Comparison of ENCODE assay signal across 30 cellular contexts in genomic region chr3:111545349-111545748, GRCh38. TPM values are rescaled to one million over a fixed set of nuclear protein-coding genes. Genes with fewer than 3 reads are reported as not detected.
DNase-seq lines count a peak whose midpoint lies in the region; ATAC-seq, FAIRE-seq and TF ChIP-seq lines count a peak whose summit lies in the region.
"Had no signal": no experiment of that assay in that cellular context is flagged by ENCODE, and none has a peak within 500 bp of the region (broad histone marks: within the 10 kb centered on the region; RNA-seq: fewer than 3 reads in every experiment).

No MANE protein-coding gene starts in this region.

- no peak overlapping the region for H3K9ac ChIP-seq in BLaER1 treated with 17β-estradiol and CSF1 and Interleukin-3, amounts not matched to agents 10 nM and 100 nM
- H3K9ac ChIP-seq in Loucy (ENCODE audit: low read depth, low read length, poor library complexity, severe bottlenecking) (peak overlapping the region; percentile 82), K562 (ENCODE audit: insufficient read depth in 1 of 2, low read depth in 2 of 2, low read length in 2 of 2) (no peak overlapping the region)

- WGBS in K562 (ENCODE audit: insufficient coverage, low coverage, missing lambda C conversion rate), result 0% methylated on average over 2 of the region's 2 CpGs

- no peak for TF ChIP-seq POLR2A in K562 (conservative IDR thresholded peaks at IDR 0.05)

- BruUV-seq in K562 (replicated peaks; lab: Mats Ljungman, UMichigan), result no TSS peak

- no peaks in the 10 kb centered on the region for H3K9me3 ChIP-seq in BLaER1 treated with 17β-estradiol and CSF1 and Interleukin-3, amounts not matched to agents 10 nM and 100 nM (replicated peaks in 1 of 11)
- H3K9me3 ChIP-seq in Loucy (ENCODE audit: insufficient read depth, low read depth, low read length), result no peaks in the 10 kb centered on the region
- H3K9me3 ChIP-seq in K562 (replicated peaks; ENCODE audit: control insufficient read depth, insufficient read depth, low read depth, low read length), result no peaks in the 10 kb centered on the region
- H3K9me3 ChIP-seq: A549, colonic mucosa, tibial artery had no signal

- DNase-seq in activated CD4-positive, alpha-beta T cell treated with anti-CD3 and anti-CD28 coated beads, Interleukin-2, amount 10 ng/mL, durations not matched to agents 24 days and 14 days, result peak; percentile 58
- no peak for DNase-seq in activated CD4-positive, alpha-beta T cell treated with anti-CD3 and anti-CD28 coated beads, Interleukin-2, amount 50 U/mL, for 1 hour
- no peak for DNase-seq in K562 (ENCODE audit: extremely low read depth in 1 of 4, low spot score in 3 of 4)
- DNase-seq in foreskin melanocyte, result no peak
- DNase-seq in stimulated activated CD4-positive, alpha-beta T cell treated with anti-CD3 and anti-CD28 coated beads, Interleukin-15, amount 100 ng/mL, for 24 hours, result no peak
- no peak for DNase-seq in NCI-H146 treated with DMSO at 0.1 percent for 48 hours (lab: John Stamatoyannopoulos, UW; ENCODE audit: unreplicated experiment)
- DNase-seq: activated CD4-positive, alpha-beta T cell treated with anti-CD3 and anti-CD28 coated beads for 1 hour; activated CD8-positive, alpha-beta memory T cell treated with anti-CD3 and anti-CD28 coated beads, Interleukin-2, amount 50 U/mL, for 48 hours; activated gamma-delta T cell; AML-193; anterior cingulate cortex; Calu3; colonic mucosa; effector CD8-positive, alpha-beta T cell; erythroblast; head of caudate nucleus; NCI-H1092 treated with DMSO at 0.1 percent for 48 hours; NCI-H2029 treated with DMSO at 0.1 percent for 48 hours; NCI-H748 treated with DMSO at 0.1 percent for 48 hours; tibial artery had no signal

- no peaks in the 10 kb centered on the region for H3K9me1 ChIP-seq in K562 (ENCODE audit: control insufficient read depth, insufficient read depth, low read length)

- FAIRE-seq in K562 (lab: Jason Lieb, UNC), result no peak
- FAIRE-seq: A549 had no signal

- H3K4me1 Mint-ChIP-seq in activated CD4-positive, alpha-beta T cell treated with anti-CD3 and anti-CD28 coated beads, Interleukin-2, amount 10 ng/mL, durations not matched to agents 24 days and 14 days, result peaks cover 65% of the 10 kb centered on the region

- POLR2A ChIA-PET in K562 (lab: Yijun Ruan, JAX), result no interaction called here

- H3K9me2 ChIP-seq in Loucy (replicated peaks; ENCODE audit: low read depth, low read length), result no peaks in the 10 kb centered on the region

- H3K4me3 ChIP-seq in BLaER1 treated with 17β-estradiol and CSF1 and Interleukin-3, amounts not matched to agents 10 nM and 100 nM, result no peak overlapping the region
- H3K4me3 ChIP-seq in Loucy (ENCODE audit: low read length, poor library complexity, severe bottlenecking) (peak overlapping the region; percentile 77), K562 (no peak overlapping the region)
- H3K4me3 ChIP-seq: A549, cardiac muscle cell, colonic mucosa, tibial artery had no signal

- H3F3A ChIP-seq in Loucy (ENCODE audit: low read depth), result peaks cover 6% of the 10 kb centered on the region; the same call in 1 of the 2 replicates

- H3K4me2 ChIP-seq in BLaER1 treated with 17β-estradiol and CSF1 and Interleukin-3, amounts not matched to agents 10 nM and 100 nM, result peak overlapping the region in 10 of 11 experiments; percentile 4 to 96 (median 86); a peak in 20 of 22 replicates
- H3K4me2 ChIP-seq in Loucy (ENCODE audit: low read depth, low read length, poor library complexity, severe bottlenecking) (peak overlapping the region; percentile 92), K562 (ENCODE audit: insufficient read depth, low read length) (no peak overlapping the region; the same call in 1 of the 2 replicates)
- H3K4me2 ChIP-seq: A549 had no signal

- ATAC-seq in K562, result no peak
- ATAC-seq: A549; HCT116; natural killer cell treated with Interleukin-12 subunit alpha and Interleukin-12 subunit beta and Interleukin-15 and Interleukin-18, amount 100 ng/mL, for 72 hours had no signal

- CTCF ChIA-PET in K562 (lab: Yijun Ruan, JAX; ENCODE audit: low intra/inter-chr PET ratio), result no interaction called here

- peaks cover 74 to 100% (median 88%) of the 10 kb centered on the region in 10 experiments for H3K4me1 ChIP-seq in BLaER1 treated with 17β-estradiol and CSF1 and Interleukin-3, amounts not matched to agents 10 nM and 100 nM
- H3K4me1 ChIP-seq in Loucy (ENCODE audit: insufficient read depth, low read length, poor library complexity, severe bottlenecking) (peaks cover 87% of the 10 kb centered on the region), K562 (replicated peaks in 1 of 2; ENCODE audit: control insufficient read depth in 2 of 2, insufficient read depth in 2 of 2, low read length in 2 of 2) (no peaks in the 10 kb centered on the region)
- H3K4me1 ChIP-seq: colonic mucosa, tibial artery had no signal

- peaks cover 73% of the 10 kb centered on the region for H3K79me2 ChIP-seq in Loucy (ENCODE audit: insufficient read depth, low read length)
- no peaks in the 10 kb centered on the region for H3K79me2 ChIP-seq in K562 (ENCODE audit: control insufficient read depth, insufficient read depth, low read length)

- TF ChIP-seq EP300 in K562 (IDR thresholded peaks at IDR 0.05; ENCODE audit: low read length), result no peak

- H3K27me3 ChIP-seq in BLaER1 treated with 17β-estradiol and CSF1 and Interleukin-3, amounts not matched to agents 10 nM and 100 nM, result no peaks in the 10 kb centered on the region
- H3K27me3 ChIP-seq in Loucy (ENCODE audit: insufficient read depth, low read length, poor library complexity, severe bottlenecking), result no peaks in the 10 kb centered on the region
- no peaks in the 10 kb centered on the region for H3K27me3 ChIP-seq in K562 (ENCODE audit: control insufficient read depth in 2 of 2, insufficient read depth in 2 of 2, low read length in 2 of 2)
- H3K27me3 ChIP-seq: cardiac muscle cell, colonic mucosa, tibial artery had no signal

- in situ Hi-C loops in K562 (cut with MboI), result no loop called here

- no peak overlapping the region for H2AFZ ChIP-seq in Loucy (ENCODE audit: low read length)
- no peak overlapping the region for H2AFZ ChIP-seq in K562 (ENCODE audit: low read depth, low read length)

- H3K36me3 ChIP-seq in BLaER1 treated with 17β-estradiol and CSF1 and Interleukin-3, amounts not matched to agents 10 nM and 100 nM, result peaks cover 0 to 14% (median 4%) of the 10 kb centered on the region in 11 experiments; a peak in 8 of 22 replicates
- H3K36me3 ChIP-seq in Loucy (ENCODE audit: insufficient read depth, low read length), result no peaks in the 10 kb centered on the region
- H3K36me3 ChIP-seq in K562 (ENCODE audit: control insufficient read depth, insufficient read depth, low read length), result no peaks in the 10 kb centered on the region
- H3K36me3 ChIP-seq: cardiac muscle cell, colonic mucosa, tibial artery had no signal

- H3K4me3 Mint-ChIP-seq in activated CD4-positive, alpha-beta T cell treated with anti-CD3 and anti-CD28 coated beads, Interleukin-2, amount 10 ng/mL, durations not matched to agents 24 days and 14 days, result no peak overlapping the region
- H3K4me3 Mint-ChIP-seq: mesothelial cell of epicardium; natural killer cell treated with Interleukin-12 subunit alpha and Interleukin-12 subunit beta and Interleukin-15 and Interleukin-18, amount 100 ng/mL, for 72 hours had no signal

- TF ChIP-seq RAD21 in K562 (CRISPR knock-in tag; conservative IDR thresholded peaks at IDR 0.05 in 1 of 2, IDR thresholded peaks at IDR 0.05 in 1 of 2), result no peak

- peaks cover 27% of the 10 kb centered on the region for H3K36me3 Mint-ChIP-seq in activated CD4-positive, alpha-beta T cell treated with anti-CD3 and anti-CD28 coated beads, Interleukin-2, amount 10 ng/mL, durations not matched to agents 24 days and 14 days (ENCODE audit: low read depth)
- H3K36me3 Mint-ChIP-seq: mesothelial cell of epicardium had no signal

- no peaks in the 10 kb centered on the region for H3K9me3 Mint-ChIP-seq in activated CD4-positive, alpha-beta T cell treated with anti-CD3 and anti-CD28 coated beads, Interleukin-2, amount 10 ng/mL, durations not matched to agents 24 days and 14 days
- H3K9me3 Mint-ChIP-seq: IgD-negative memory B cell, mesothelial cell of epicardium had no signal

- H3K27me3 Mint-ChIP-seq in activated CD4-positive, alpha-beta T cell treated with anti-CD3 and anti-CD28 coated beads, Interleukin-2, amount 10 ng/mL, durations not matched to agents 24 days and 14 days, result no peaks in the 10 kb centered on the region
- H3K27me3 Mint-ChIP-seq: IgD-negative memory B cell; natural killer cell treated with Interleukin-12 subunit alpha and Interleukin-12 subunit beta and Interleukin-15 and Interleukin-18, amount 100 ng/mL, for 72 hours had no signal

- no peak for TF ChIP-seq CTCF in Loucy (conservative IDR thresholded peaks at IDR 0.05; ENCODE audit: low read length)
- TF ChIP-seq CTCF in K562 (IDR thresholded peaks at IDR 0.05 in 2 of 3, conservative IDR thresholded peaks at IDR 0.05 in 1 of 3; ENCODE audit: insufficient read depth in 2 of 3, low read depth in 1 of 3, low read length in 3 of 3), result no peak

- H3K27ac Mint-ChIP-seq in activated CD4-positive, alpha-beta T cell treated with anti-CD3 and anti-CD28 coated beads, Interleukin-2, amount 10 ng/mL, durations not matched to agents 24 days and 14 days, result no peak overlapping the region
- H3K27ac Mint-ChIP-seq: mesothelial cell of epicardium; natural killer cell treated with Interleukin-12 subunit alpha and Interleukin-12 subunit beta and Interleukin-15 and Interleukin-18, amount 100 ng/mL, for 72 hours had no signal

- no peaks in the 10 kb centered on the region for H4K20me1 ChIP-seq in BLaER1 treated with 17β-estradiol and CSF1 and Interleukin-3, amounts not matched to agents 10 nM and 100 nM
- H4K20me1 ChIP-seq in Loucy (ENCODE audit: insufficient read depth, low read length, poor library complexity, severe bottlenecking) (no peaks in the 10 kb centered on the region), K562 (replicated peaks; ENCODE audit: control insufficient read depth, insufficient read depth, low read length) (no peaks in the 10 kb centered on the region)

- H3K27ac ChIP-seq in BLaER1 treated with 17β-estradiol and CSF1 and Interleukin-3, amounts not matched to agents 10 nM and 100 nM, result peak overlapping the region in 5 of 11 experiments; percentile 15 to 83 (median 76); a peak in 7 of 22 replicates
- peak overlapping the region; percentile 17; the same call in 1 of the 3 replicates for H3K27ac ChIP-seq in K562 (ENCODE audit: extremely low read depth, low read depth, low read length)
- H3K27ac ChIP-seq: A549, cardiac muscle cell, colonic mucosa, tibial artery had no signal

- intact Hi-C loops in activated CD4-positive, alpha-beta T cell treated with anti-CD3 and anti-CD28 coated beads, Interleukin-2, amount 10 ng/mL, durations not matched to agents 24 days and 14 days (cut with micrococcal nuclease), result loop anchor here (5.0 to 10.0 kb wide), 4 partner anchors 432 to 1449 kb away; partner anchors contain the start of genes ABHD10, BTLA, GCSAM and GTPBP8
- intact Hi-C loops in K562 (cut with micrococcal nuclease), result no loop called here

RNA-seq across cellular contexts. Expression of gene CD96, which starts 3.4 kb away (rescaled TPM):
- 50.5 and 60.5 TPM in 2 replicates for total RNA-seq in activated CD4-positive, alpha-beta T cell treated with anti-CD3 and anti-CD28 coated beads, Interleukin-2, amount 10 ng/mL, durations not matched to agents 24 days and 14 days
- 6.3 and 6.9 TPM in 2 replicates for total RNA-seq in K562 (2011; cell fraction: chromatin; rRNA removed; ENCODE audit: low replicate concordance)
- total RNA-seq in K562 (2011; cell fraction: nucleolus; rRNA removed), result 2.8 and 4.1 TPM in 2 replicates
- total RNA-seq in K562 (2011; cell fraction: nucleoplasm; rRNA removed), result 4.9 and 6.7 TPM in 2 replicates
- total RNA-seq in K562 (2014; rRNA removed), result 0.29 and 0.54 TPM in 2 replicates
- 1.2 and 1.5 TPM in 2 replicates for total RNA-seq in K562 (2014; rRNA removed; fragmentation: Illumina TruSeq; extraction: Trizol)
- 0.65 and 1.0 TPM in 2 replicates for total RNA-seq in K562 (2015; rRNA removed; fragmentation: Illumina TruSeq; extraction: Trizol)
- 0.78 and 1.6 TPM in 2 replicates for total RNA-seq in K562 (2021)
- 5.7 and 7.7 TPM in 2 replicates for polyA plus RNA-seq in K562 (2011; rRNA removed)
- 1.6 and 4.6 TPM in 2 replicates for polyA plus RNA-seq in K562 (2011; cell fraction: cytosol; rRNA removed)
- 2.0 and 4.5 TPM in 2 replicates for polyA plus RNA-seq in K562 (2011; cell fraction: nucleus; rRNA removed)
- polyA plus RNA-seq in K562 (2012), result 1.7 and 5.1 TPM in 2 replicates
- polyA plus RNA-seq in K562 (2014; fragmentation: Illumina TruSeq; extraction: Trizol), result 1.2 and 1.5 TPM in 2 replicates
- polyA plus RNA-seq in K562 (2014; fragmentation: Nextera tagmentation; extraction: Ambion mirVana), result 1 to 10 TPM; 2.6 to 3.3 TPM
- 0.32 and 0.50 TPM in 2 replicates for polyA plus RNA-seq in K562 (2014; rRNA removed)
- polyA minus RNA-seq in K562 (2011; rRNA and poly(A)+ RNA removed), result 3.6 and 7.9 TPM in 2 replicates
- 0.38 and 2.2 TPM in 2 replicates for polyA minus RNA-seq in K562 (2011; cell fraction: cytosol; rRNA and poly(A)+ RNA removed)
- polyA minus RNA-seq in K562 (2011; cell fraction: nucleus; rRNA and poly(A)+ RNA removed), result 3.5 and 10.0 TPM in 2 replicates
- total RNA-seq: Calu3, cardiac muscle cell, Daoy, kidney epithelial cell had no signal
- polyA plus RNA-seq: A549, cardiac muscle cell had no signal

RNA-seq across cellular contexts. Expression of gene ZBED2, which starts 49.8 kb away (rescaled TPM):
- total RNA-seq in activated CD4-positive, alpha-beta T cell treated with anti-CD3 and anti-CD28 coated beads, Interleukin-2, amount 10 ng/mL, durations not matched to agents 24 days and 14 days, result 587 and 596 TPM in 2 replicates
- total RNA-seq in K562 (2011; cell fraction: chromatin; rRNA removed; ENCODE audit: low replicate concordance), result not detected in 2 replicates
- not detected in 2 replicates for total RNA-seq in K562 (2011; cell fraction: nucleolus; rRNA removed)
- not detected in 2 replicates for total RNA-seq in K562 (2011; cell fraction: nucleoplasm; rRNA removed)
- total RNA-seq in K562 (2014; rRNA removed) (not detected in 2 replicates), K562 (2014; rRNA removed; fragmentation: Illumina TruSeq; extraction: Trizol) (not detected in 2 replicates), K562 (2015; rRNA removed; fragmentation: Illumina TruSeq; extraction: Trizol) (not detected in 2 replicates), K562 (2021) (0.11 and 0.16 TPM in 2 replicates)
- polyA plus RNA-seq in K562 (2011; rRNA removed) (not detected in 2 replicates), K562 (2014; fragmentation: Illumina TruSeq; extraction: Trizol) (not detected in 2 replicates), K562 (2014; fragmentation: Nextera tagmentation; extraction: Ambion mirVana) (not detected), K562 (2014; rRNA removed) (not detected in 2 replicates)
- polyA plus RNA-seq in K562 (2011; cell fraction: cytosol; rRNA removed), result not detected in 2 replicates
- not detected in 2 replicates for polyA plus RNA-seq in K562 (2011; cell fraction: nucleus; rRNA removed)
- not detected in 2 replicates for polyA plus RNA-seq in K562 (2012)
- polyA minus RNA-seq in K562 (2011; rRNA and poly(A)+ RNA removed), result not detected in 2 replicates
- polyA minus RNA-seq in K562 (2011; cell fraction: cytosol; rRNA and poly(A)+ RNA removed), result not detected in 2 replicates
- not detected in 2 replicates for polyA minus RNA-seq in K562 (2011; cell fraction: nucleus; rRNA and poly(A)+ RNA removed)
- total RNA-seq: cardiac muscle cell, mesothelial cell of epicardium had no signal
- polyA plus RNA-seq: cardiac muscle cell had no signal

Comparison
In these comparisons a context has a peak if more than half of its experiments do, and no peak if none do; other contexts are left out.
1. RNA of gene ZBED2, which starts 49.8 kb away (total RNA-seq): 587 to 596 TPM in activated CD4-positive, alpha-beta T cell treated with anti-CD3 and anti-CD28 coated beads, Interleukin-2, amount 10 ng/mL, durations not matched to agents 24 days and 14 days; 0.11 to 0.16 TPM in K562; every median in the first group is over 100 times any median in the second.